Comparison of ENCODE assay signal across 9 cellular contexts in genomic region chr10:80250399-80250798, GRCh38. TPM values are rescaled to one million over a fixed set of nuclear protein-coding genes. Genes with fewer than 3 reads are reported as not detected.
A peak's percentile ranks its signal among the peaks of the same experiment; 100 is the strongest.
DNase-seq lines count a peak whose midpoint lies in the region; ATAC-seq, FAIRE-seq and TF ChIP-seq lines count a peak whose summit lies in the region.
"Not testable (repeated sequence)": the region's sequence is repeated elsewhere in the genome, so short reads cannot be mapped to it uniquely, and the experiment has no call there.
"Had no signal": no experiment of that assay in that cellular context is flagged by ENCODE, and none has a peak within 500 bp of the region (broad histone marks: within the 10 kb centered on the region; RNA-seq: fewer than 3 reads in every experiment).

No MANE protein-coding gene starts in this region.

- H3K9me1 ChIP-seq in endothelial cell of umbilical vein (replicated peaks; ENCODE audit: control insufficient read depth, extremely low read depth, insufficient read depth, low read length): not testable (repeated sequence)

- H3K9me3 ChIP-seq in endothelial cell of umbilical vein (replicated peaks; ENCODE audit: control insufficient read depth, insufficient read depth, low read length); right cardiac atrium (ENCODE audit: control insufficient read depth, low read length); mucosa of descending colon: not testable (repeated sequence)

- H3K4me3 Mint-ChIP-seq in activated CD4-positive, alpha-beta T cell treated with anti-CD3 and anti-CD28 coated beads for 36 hours: not testable (repeated sequence)

- not testable (repeated sequence) for H3K9me3 Mint-ChIP-seq in activated CD4-positive, alpha-beta T cell treated with anti-CD3 and anti-CD28 coated beads for 36 hours (ENCODE audit: low read depth)

- H4K20me1 ChIP-seq in endothelial cell of umbilical vein (replicated peaks; ENCODE audit: control insufficient read depth, extremely low read depth, insufficient read depth, low read length): not testable (repeated sequence)

- DNase-seq in GM12892 (ENCODE audit: insufficient read length); HTR-8/SVneo (ENCODE audit: insufficient read length, low spot score); activated CD4-positive, alpha-beta T cell treated with anti-CD3 and anti-CD28 coated beads for 36 hours; endothelial cell of umbilical vein (ENCODE audit: low read depth, low spot score); right cardiac atrium; mucosa of descending colon: not testable (repeated sequence)

- POLR2A ChIA-PET in activated CD4-positive, alpha-beta T cell treated with anti-CD3 and anti-CD28 coated beads for 36 hours (lab: Charles Lee); endothelial cell of umbilical vein (lab: Charles Lee): not testable (repeated sequence)

- not testable (repeated sequence) for H3K4me3 ChIP-seq in endothelial cell of umbilical vein (replicated peaks in 1 of 3; ENCODE audit: insufficient read depth in 1 of 3, low read depth in 1 of 3, low read length in 3 of 3); right cardiac atrium (ENCODE audit: low read length); mucosa of descending colon

- not testable (repeated sequence) for BruUV-seq in endothelial cell of umbilical vein (replicated peaks; lab: Mats Ljungman, UMichigan)

- intact Hi-C loops in activated CD4-positive, alpha-beta T cell treated with anti-CD3 and anti-CD28 coated beads for 36 hours (cut with DNase I, micrococcal nuclease); endothelial cell of umbilical vein (cut with micrococcal nuclease); right cardiac atrium (cut with DNase I); mucosa of descending colon (cut with DNase I, micrococcal nuclease): not testable (repeated sequence)

- not testable (repeated sequence) for H3K27me3 ChIP-seq in endothelial cell of umbilical vein (ENCODE audit: control insufficient read depth in 2 of 2, insufficient read depth in 2 of 2, low read length in 2 of 2); right cardiac atrium (ENCODE audit: control insufficient read depth, insufficient read depth)

- not testable (repeated sequence) for H3K36me3 ChIP-seq in endothelial cell of umbilical vein (ENCODE audit: control insufficient read depth in 2 of 2, extremely low read depth in 1 of 2, insufficient read depth in 2 of 2, low read length in 2 of 2); mucosa of descending colon (ENCODE audit: low read depth)

- not testable (repeated sequence) for TF ChIP-seq CTCF in endothelial cell of umbilical vein (IDR thresholded peaks at IDR 0.05; ENCODE audit: extremely low read depth in 1 of 2, insufficient read depth in 1 of 2, low read depth in 1 of 2, low read length in 2 of 2); mucosa of descending colon (IDR thresholded peaks at IDR 0.05)

- TF ChIP-seq POLR2A in GM12892 (IDR thresholded peaks at IDR 0.05; ENCODE audit: low read depth, low read length); endothelial cell of umbilical vein (IDR thresholded peaks at IDR 0.05; ENCODE audit: low read depth, low read length): not testable (repeated sequence)

- dilution Hi-C loops in endothelial cell of umbilical vein (cut with MboI; ENCODE audit: extremely low pct_ligation_motif_present, low sequenced_read_pairs): not testable (repeated sequence)

- H3K27ac ChIP-seq in endothelial cell of umbilical vein (ENCODE audit: insufficient read depth, low read depth, low read length); right cardiac atrium (ENCODE audit: low read length): not testable (repeated sequence)

- ATAC-seq in GM21529 (IDR thresholded peaks at IDR 0.05; ENCODE audit: unreplicated experiment): peak; percentile 34
- ATAC-seq in activated CD4-positive, alpha-beta T cell treated with anti-CD3 and anti-CD28 coated beads for 36 hours: peak; percentile 60
- peak; percentile 42 to 68 for ATAC-seq in right cardiac atrium
- ATAC-seq in mucosa of descending colon: peak; percentile 68

- not testable (repeated sequence) for H3K9ac ChIP-seq in endothelial cell of umbilical vein (replicated peaks; ENCODE audit: extremely low read depth, insufficient read depth, low read length)

- not testable (repeated sequence) for H3K79me2 ChIP-seq in endothelial cell of umbilical vein (ENCODE audit: control insufficient read depth, insufficient read depth, low read length)

- not testable (repeated sequence) for H3K36me3 Mint-ChIP-seq in activated CD4-positive, alpha-beta T cell treated with anti-CD3 and anti-CD28 coated beads for 36 hours (ENCODE audit: low read depth)

- FAIRE-seq in GM12892 (lab: Jason Lieb, UNC) (peak; percentile 78), HTR-8/SVneo (lab: Jason Lieb, UNC) (peak; percentile 36), endothelial cell of umbilical vein (lab: Jason Lieb, UNC) (peak; percentile 98)

- H2AFZ ChIP-seq in endothelial cell of umbilical vein (ENCODE audit: low read depth, low read length): not testable (repeated sequence)

- H3K4me2 ChIP-seq in endothelial cell of umbilical vein (ENCODE audit: insufficient read depth, low read length): not testable (repeated sequence)

- no CpG with 5 or more reads among the region's 1 CpG for WGBS in right cardiac atrium

- not testable (repeated sequence) for H3K4me1 ChIP-seq in endothelial cell of umbilical vein (ENCODE audit: control insufficient read depth, extremely low read depth, insufficient read depth, low read length); right cardiac atrium (ENCODE audit: control insufficient read depth, insufficient read depth, low read length); mucosa of descending colon (ENCODE audit: low read depth)

- not testable (repeated sequence) for H3K27me3 Mint-ChIP-seq in activated CD4-positive, alpha-beta T cell treated with anti-CD3 and anti-CD28 coated beads for 36 hours

- H3K4me1 Mint-ChIP-seq in activated CD4-positive, alpha-beta T cell treated with anti-CD3 and anti-CD28 coated beads for 36 hours: not testable (repeated sequence)

- H3K27ac Mint-ChIP-seq in activated CD4-positive, alpha-beta T cell treated with anti-CD3 and anti-CD28 coated beads for 36 hours: not testable (repeated sequence)

- CTCF ChIA-PET in activated CD4-positive, alpha-beta T cell treated with anti-CD3 and anti-CD28 coated beads for 36 hours (lab: Charles Lee); endothelial cell of umbilical vein (lab: Charles Lee): not testable (repeated sequence)

RNA-seq across cellular contexts. Expression of gene MAT1A, which starts 39.1 kb away (rescaled TPM):
- not detected for polyA plus RNA-seq in GM12892 (2012; ENCODE audit: missing spikeins)
- total RNA-seq in activated CD4-positive, alpha-beta T cell treated with anti-CD3 and anti-CD28 coated beads for 36 hours: not detected
- total RNA-seq in endothelial cell of umbilical vein: not detected in 2 replicates
- polyA plus RNA-seq in endothelial cell of umbilical vein: not detected in 2 replicates
- not detected in 2 replicates for polyA plus RNA-seq in endothelial cell of umbilical vein (2011; cell fraction: cytosol; rRNA removed)
- not detected in 2 replicates for polyA plus RNA-seq in endothelial cell of umbilical vein (2011; cell fraction: nucleus; rRNA removed)
- polyA plus RNA-seq in endothelial cell of umbilical vein (2012): not detected in 2 replicates
- polyA minus RNA-seq in endothelial cell of umbilical vein: not detected in 2 replicates
- polyA minus RNA-seq in endothelial cell of umbilical vein (2011; cell fraction: cytosol; rRNA and poly(A)+ RNA removed): not detected
- not detected in 2 replicates for polyA minus RNA-seq in endothelial cell of umbilical vein (2011; cell fraction: nucleus; rRNA and poly(A)+ RNA removed)
- total RNA-seq in right cardiac atrium: under 1 TPM in 3 of 4 donors, not detected in 1; 0.09 to 0.25 (median 0.20) TPM
- 0.11 TPM for polyA plus RNA-seq in right cardiac atrium
- under 1 TPM in 1 of 3 donors, not detected in 2; 0.89 TPM for total RNA-seq in mucosa of descending colon
- total RNA-seq: CD4-positive, CD25-positive, alpha-beta regulatory T cell; RPMI7951 had no signal
- polyA plus RNA-seq: CD4-positive, CD25-positive, alpha-beta regulatory T cell had no signal

RNA-seq across cellular contexts. Expression of gene ANXA11, which starts 45.1 kb away (rescaled TPM):
- 107 TPM for polyA plus RNA-seq in GM12892 (2012; ENCODE audit: missing spikeins)
- total RNA-seq in activated CD4-positive, alpha-beta T cell treated with anti-CD3 and anti-CD28 coated beads for 36 hours: 100 to 1,000 TPM; 256 to 348 TPM
- total RNA-seq in endothelial cell of umbilical vein: 122 and 143 TPM in 2 replicates
- polyA plus RNA-seq in endothelial cell of umbilical vein: 59.2 and 68.0 TPM in 2 replicates
- 72.5 and 74.8 TPM in 2 replicates for polyA plus RNA-seq in endothelial cell of umbilical vein (2011; cell fraction: cytosol; rRNA removed)
- polyA plus RNA-seq in endothelial cell of umbilical vein (2011; cell fraction: nucleus; rRNA removed): 58.0 and 87.2 TPM in 2 replicates
- polyA plus RNA-seq in endothelial cell of umbilical vein (2012): 210 and 281 TPM in 2 replicates
- polyA minus RNA-seq in endothelial cell of umbilical vein: 59.0 and 59.7 TPM in 2 replicates
- 70.7 TPM for polyA minus RNA-seq in endothelial cell of umbilical vein (2011; cell fraction: cytosol; rRNA and poly(A)+ RNA removed)
- polyA minus RNA-seq in endothelial cell of umbilical vein (2011; cell fraction: nucleus; rRNA and poly(A)+ RNA removed): 51.3 and 53.0 TPM in 2 replicates
- 100 to 1,000 TPM; 371 to 451 (median 403) TPM for total RNA-seq in right cardiac atrium
- polyA plus RNA-seq in right cardiac atrium: 232 TPM
- 100 to 1,000 TPM; 252 to 424 (median 367) TPM for total RNA-seq in mucosa of descending colon
